ENCODE assay signal across 1 cellular context in genomic region chr11:68138256-68138655, GRCh38.
TF ChIP-seq lines count a peak whose summit lies in the region.

No MANE protein-coding gene starts in this region.

TF ChIP-seq in K562, 482 proteins besides CTCF, POLR2A, EP300 and RAD21 (continued from another document):
- TF ChIP-seq BDP1 (IDR thresholded peaks at IDR 0.05; ENCODE audit: insufficient read depth, insufficient read length) (no peak), TCF3 (CRISPR knock-in tag; IDR thresholded peaks at IDR 0.05) (0 out of 2 replicates have a peak, but pooled peaks have one; percentile 11), NR3C1 (CRISPR knock-in tag; IDR thresholded peaks at IDR 0.05) (no peak), ZNF311 (CRISPR knock-in tag; IDR thresholded peaks at IDR 0.05) (no peak), BHLHE40 (IDR thresholded peaks at IDR 0.05; ENCODE audit: low read length) (no peak), ZNF764 (CRISPR knock-in tag; IDR thresholded peaks at IDR 0.05; ENCODE audit: low read depth) (no peak), SMARCA4 (IDR thresholded peaks at IDR 0.05) (0 out of 2 replicates have a peak, but pooled peaks have one; percentile 1), LEF1 (IDR thresholded peaks at IDR 0.05) (no peak), CBX2 (IDR thresholded peaks at IDR 0.05; ENCODE audit: insufficient read depth, low read length, poor library complexity, severe bottlenecking) (no peak)
- TF ChIP-seq, protein P1, sequence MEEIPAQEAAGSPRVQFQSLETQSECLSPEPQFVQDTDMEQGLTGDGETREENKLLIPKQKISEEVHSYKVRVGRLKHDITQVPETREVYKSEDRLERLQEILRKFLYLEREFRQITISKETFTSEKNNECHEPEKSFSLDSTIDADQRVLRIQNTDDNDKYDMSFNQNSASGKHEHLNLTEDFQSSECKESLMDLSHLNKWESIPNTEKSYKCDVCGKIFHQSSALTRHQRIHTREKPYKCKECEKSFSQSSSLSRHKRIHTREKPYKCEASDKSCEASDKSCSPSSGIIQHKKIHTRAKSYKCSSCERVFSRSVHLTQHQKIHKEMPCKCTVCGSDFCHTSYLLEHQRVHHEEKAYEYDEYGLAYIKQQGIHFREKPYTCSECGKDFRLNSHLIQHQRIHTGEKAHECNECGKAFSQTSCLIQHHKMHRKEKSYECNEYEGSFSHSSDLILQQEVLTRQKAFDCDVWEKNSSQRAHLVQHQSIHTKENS (CRISPR knock-in tag; IDR thresholded peaks at IDR 0.05), result no peak
- TF ChIP-seq, protein P2, sequence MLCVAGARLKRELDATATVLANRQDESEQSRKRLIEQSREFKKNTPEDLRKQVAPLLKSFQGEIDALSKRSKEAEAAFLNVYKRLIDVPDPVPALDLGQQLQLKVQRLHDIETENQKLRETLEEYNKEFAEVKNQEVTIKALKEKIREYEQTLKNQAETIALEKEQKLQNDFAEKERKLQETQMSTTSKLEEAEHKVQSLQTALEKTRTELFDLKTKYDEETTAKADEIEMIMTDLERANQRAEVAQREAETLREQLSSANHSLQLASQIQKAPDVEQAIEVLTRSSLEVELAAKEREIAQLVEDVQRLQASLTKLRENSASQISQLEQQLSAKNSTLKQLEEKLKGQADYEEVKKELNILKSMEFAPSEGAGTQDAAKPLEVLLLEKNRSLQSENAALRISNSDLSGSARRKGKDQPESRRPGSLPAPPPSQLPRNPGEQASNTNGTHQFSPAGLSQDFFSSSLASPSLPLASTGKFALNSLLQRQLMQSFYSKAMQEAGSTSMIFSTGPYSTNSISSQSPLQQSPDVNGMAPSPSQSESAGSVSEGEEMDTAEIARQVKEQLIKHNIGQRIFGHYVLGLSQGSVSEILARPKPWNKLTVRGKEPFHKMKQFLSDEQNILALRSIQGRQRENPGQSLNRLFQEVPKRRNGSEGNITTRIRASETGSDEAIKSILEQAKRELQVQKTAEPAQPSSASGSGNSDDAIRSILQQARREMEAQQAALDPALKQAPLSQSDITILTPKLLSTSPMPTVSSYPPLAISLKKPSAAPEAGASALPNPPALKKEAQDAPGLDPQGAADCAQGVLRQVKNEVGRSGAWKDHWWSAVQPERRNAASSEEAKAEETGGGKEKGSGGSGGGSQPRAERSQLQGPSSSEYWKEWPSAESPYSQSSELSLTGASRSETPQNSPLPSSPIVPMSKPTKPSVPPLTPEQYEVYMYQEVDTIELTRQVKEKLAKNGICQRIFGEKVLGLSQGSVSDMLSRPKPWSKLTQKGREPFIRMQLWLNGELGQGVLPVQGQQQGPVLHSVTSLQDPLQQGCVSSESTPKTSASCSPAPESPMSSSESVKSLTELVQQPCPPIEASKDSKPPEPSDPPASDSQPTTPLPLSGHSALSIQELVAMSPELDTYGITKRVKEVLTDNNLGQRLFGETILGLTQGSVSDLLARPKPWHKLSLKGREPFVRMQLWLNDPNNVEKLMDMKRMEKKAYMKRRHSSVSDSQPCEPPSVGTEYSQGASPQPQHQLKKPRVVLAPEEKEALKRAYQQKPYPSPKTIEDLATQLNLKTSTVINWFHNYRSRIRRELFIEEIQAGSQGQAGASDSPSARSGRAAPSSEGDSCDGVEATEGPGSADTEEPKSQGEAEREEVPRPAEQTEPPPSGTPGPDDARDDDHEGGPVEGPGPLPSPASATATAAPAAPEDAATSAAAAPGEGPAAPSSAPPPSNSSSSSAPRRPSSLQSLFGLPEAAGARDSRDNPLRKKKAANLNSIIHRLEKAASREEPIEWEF (CRISPR knock-in tag; IDR thresholded peaks at IDR 0.05), result no peak
- TF ChIP-seq, protein P3, sequence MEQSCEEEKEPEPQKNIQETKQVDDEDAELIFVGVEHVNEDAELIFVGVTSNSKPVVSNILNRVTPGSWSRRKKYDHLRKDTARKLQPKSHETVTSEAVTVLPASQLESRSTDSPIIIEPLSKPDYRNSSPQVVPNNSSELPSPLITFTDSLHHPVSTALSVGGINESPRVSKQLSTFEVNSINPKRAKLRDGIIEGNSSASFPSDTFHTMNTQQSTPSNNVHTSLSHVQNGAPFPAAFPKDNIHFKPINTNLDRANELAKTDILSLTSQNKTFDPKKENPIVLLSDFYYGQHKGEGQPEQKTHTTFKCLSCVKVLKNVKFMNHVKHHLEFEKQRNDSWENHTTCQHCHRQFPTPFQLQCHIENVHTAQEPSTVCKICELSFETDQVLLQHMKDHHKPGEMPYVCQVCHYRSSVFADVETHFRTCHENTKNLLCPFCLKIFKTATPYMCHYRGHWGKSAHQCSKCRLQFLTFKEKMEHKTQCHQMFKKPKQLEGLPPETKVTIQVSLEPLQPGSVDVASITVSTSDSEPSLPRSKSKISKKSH (CRISPR knock-in tag; IDR thresholded peaks at IDR 0.05), result no peak
- TF ChIP-seq, protein P4, sequence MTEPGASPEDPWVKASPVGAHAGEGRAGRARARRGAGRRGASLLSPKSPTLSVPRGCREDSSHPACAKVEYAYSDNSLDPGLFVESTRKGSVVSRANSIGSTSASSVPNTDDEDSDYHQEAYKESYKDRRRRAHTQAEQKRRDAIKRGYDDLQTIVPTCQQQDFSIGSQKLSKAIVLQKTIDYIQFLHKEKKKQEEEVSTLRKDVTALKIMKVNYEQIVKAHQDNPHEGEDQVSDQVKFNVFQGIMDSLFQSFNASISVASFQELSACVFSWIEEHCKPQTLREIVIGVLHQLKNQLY (CRISPR knock-in tag; conservative IDR thresholded peaks at IDR 0.05), result no peak
